In genomic region chr16:84110527-84110926, GRCh38 we compare ENCODE assay signal across 26 cellular contexts. TPM values are rescaled to one million over a fixed set of nuclear protein-coding genes. Genes with fewer than 3 reads are reported as not detected.
A peak's percentile ranks its signal among the peaks of the same experiment; 100 is the strongest.
DNase-seq lines count a peak whose midpoint lies in the region; ATAC-seq and TF ChIP-seq lines count a peak whose summit lies in the region.
"Had no signal": no experiment of that assay in that cellular context is flagged by ENCODE, and none has a peak within 500 bp of the region (broad histone marks: within the 10 kb centered on the region; RNA-seq: fewer than 3 reads in every experiment).

No MANE protein-coding gene starts in this region.

- no peak overlapping the region; the same call in 1 of the 2 replicates for H3K9ac ChIP-seq in KMS-11
- H3K9ac ChIP-seq: BLaER1 had no signal

- H3K4me3 Mint-ChIP-seq in glutamatergic neuron (ENCODE audit: unreplicated experiment) = peak overlapping the region; percentile 56
- H3K4me3 Mint-ChIP-seq: natural killer cell had no signal

- H3K4me1 ChIP-seq in left ventricle myocardium inferior = peaks cover 86% of the 10 kb centered on the region
- H3K4me1 ChIP-seq in KMS-11 (ENCODE audit: low read depth, poor library complexity, severe bottlenecking) = peaks cover 68% of the 10 kb centered on the region
- peaks cover 0 to 8% of the 10 kb centered on the region in 2 donors for H3K4me1 ChIP-seq in ascending aorta

- DNase-seq in left ventricle myocardium inferior (no peak), cardiac septum (ENCODE audit: low spot score) (no peak), glutamatergic neuron (no peak), SKM-1 (lab: John Stamatoyannopoulos, UW; ENCODE audit: unreplicated experiment) (no peak), ascending aorta (ENCODE audit: low spot score in 2 of 2) (no peak)
- DNase-seq: activated CD4-positive, alpha-beta T cell treated with anti-CD3 and anti-CD28 coated beads, Interleukin-2, amount 50 U/mL, for 4 hours; activated CD8-positive, alpha-beta memory T cell treated with anti-CD3 and anti-CD28 coated beads, Interleukin-2, amount 50 U/mL, for 48 hours; activated gamma-delta T cell; body of pancreas; DMS79; dorsolateral prefrontal cortex; natural killer cell; NCI-H1417; NCI-H2081; NCI-H2227 treated with DMSO at 0.1 percent for 48 hours; NCI-H69; Peyer's patch; retina; stimulated activated CD4-positive, alpha-beta T cell treated with anti-CD3 and anti-CD28 coated beads, Interleukin-2, amount 100 ng/mL, for 24 hours had no signal

- no peaks in the 10 kb centered on the region for H3K9me3 ChIP-seq in left ventricle myocardium inferior (replicated peaks)
- H3K9me3 ChIP-seq in ascending aorta = no peaks in the 10 kb centered on the region
- H3K9me3 ChIP-seq: BLaER1, body of pancreas, gastroesophageal sphincter, Peyer's patch, tibial nerve had no signal

- no peaks in the 10 kb centered on the region for H3K27me3 ChIP-seq in left ventricle myocardium inferior (ENCODE audit: low read depth)
- H3K27me3 ChIP-seq in KMS-11 (ENCODE audit: insufficient read depth, low read depth) = no peaks in the 10 kb centered on the region
- no peaks in the 10 kb centered on the region for H3K27me3 ChIP-seq in ascending aorta
- H3K27me3 ChIP-seq: BLaER1, body of pancreas, dorsolateral prefrontal cortex, gastroesophageal sphincter, Peyer's patch, tibial nerve had no signal

- no peak overlapping the region for H2AFZ ChIP-seq in KMS-11 (ENCODE audit: low read depth)

- intact Hi-C loops in left ventricle myocardium inferior (cut with micrococcal nuclease) = no loop called here
- intact Hi-C loops in cardiac septum (cut with DNase I) = no loop called here
- intact Hi-C loops in ascending aorta (cut with DNase I) = loop anchor here (10.0 kb wide), 1 partner anchor 394 kb away; the partner anchor contains the start of gene MEAK7

- H3K4me1 Mint-ChIP-seq in glutamatergic neuron (ENCODE audit: low read depth, unreplicated experiment) = peaks cover 32% of the 10 kb centered on the region

- no peak for ATAC-seq in GM18867 (IDR thresholded peaks at IDR 0.05; ENCODE audit: unreplicated experiment)
- ATAC-seq: gastroesophageal sphincter, K562, natural killer cell had no signal

- H3K27ac ChIP-seq in left ventricle myocardium inferior (replicated peaks) = peak overlapping the region; percentile 88
- peak overlapping the region; percentile 70 for H3K27ac ChIP-seq in KMS-11
- no peak overlapping the region for H3K27ac ChIP-seq in ascending aorta
- H3K27ac ChIP-seq: BLaER1, body of pancreas, gastroesophageal sphincter, Peyer's patch, tibial nerve had no signal

- peaks cover 98% of the 10 kb centered on the region for H3K79me2 ChIP-seq in KMS-11 (ENCODE audit: insufficient read depth, low read depth)

- peak overlapping the region; percentile 94 for H3K4me2 ChIP-seq in KMS-11

- H3K36me3 ChIP-seq in left ventricle myocardium inferior = peaks cover 10% of the 10 kb centered on the region
- H3K36me3 ChIP-seq in KMS-11 (ENCODE audit: insufficient read depth) = no peaks in the 10 kb centered on the region
- H3K36me3 ChIP-seq in ascending aorta = peaks cover 10 to 16% of the 10 kb centered on the region in 2 donors

- peaks cover 5% of the 10 kb centered on the region for H3K9me3 Mint-ChIP-seq in glutamatergic neuron (ENCODE audit: unreplicated experiment)
- H3K9me3 Mint-ChIP-seq: natural killer cell had no signal

- peaks cover 7% of the 10 kb centered on the region for H3K27me3 Mint-ChIP-seq in glutamatergic neuron (ENCODE audit: unreplicated experiment)

- TF ChIP-seq CTCF in left ventricle myocardium inferior (IDR thresholded peaks at IDR 0.05; ENCODE audit: borderline replicate concordance) = no peak
- no peak for TF ChIP-seq CTCF in KMS-11 (conservative IDR thresholded peaks at IDR 0.05; ENCODE audit: low read depth, low read length)
- no peak for TF ChIP-seq CTCF in glutamatergic neuron (IDR thresholded peaks at IDR 0.05; ENCODE audit: partially characterized antibody, unreplicated experiment)
- no peak for TF ChIP-seq CTCF in ascending aorta (IDR thresholded peaks at IDR 0.05)

- no peaks in the 10 kb centered on the region for H3K36me3 Mint-ChIP-seq in glutamatergic neuron (ENCODE audit: unreplicated experiment)
- H3K36me3 Mint-ChIP-seq: natural killer cell had no signal

- no peaks in the 10 kb centered on the region for H4K20me1 ChIP-seq in KMS-11 (ENCODE audit: insufficient read depth)

- H3K4me3 ChIP-seq in left ventricle myocardium inferior (no peak overlapping the region), KMS-11 (IDR thresholded peaks at IDR 0.05; ENCODE audit: insufficient read depth, low read depth, low read length) (no peak overlapping the region), ascending aorta (no peak overlapping the region)
- H3K4me3 ChIP-seq: BLaER1, body of pancreas, gastroesophageal sphincter, K562, Peyer's patch, tibial nerve had no signal

- H3K27ac Mint-ChIP-seq in glutamatergic neuron (ENCODE audit: unreplicated experiment) = peak overlapping the region; percentile 41

RNA-seq across cellular contexts. Expression of gene MBTPS1, which starts 6.2 kb away (rescaled TPM):
- total RNA-seq in left ventricle myocardium inferior (72.5 TPM), cardiac septum (53.2 TPM), glutamatergic neuron (ENCODE audit: unreplicated experiment) (105 TPM), ascending aorta (95.6 TPM)

RNA-seq across cellular contexts. Expression of gene HSDL1, which starts 34.5 kb away (rescaled TPM):
- total RNA-seq in left ventricle myocardium inferior = 23.8 TPM
- total RNA-seq in cardiac septum = 17.4 TPM
- 81.7 TPM for total RNA-seq in glutamatergic neuron (ENCODE audit: unreplicated experiment)
- total RNA-seq in ascending aorta = 12.0 TPM

RNA-seq across cellular contexts. Expression of gene DNAAF1, which starts 34.6 kb away (rescaled TPM):
- 0.14 TPM for total RNA-seq in left ventricle myocardium inferior
- not detected for total RNA-seq in cardiac septum
- 0.56 TPM for total RNA-seq in glutamatergic neuron (ENCODE audit: unreplicated experiment)
- not detected for total RNA-seq in ascending aorta
- total RNA-seq: K562, osteocyte, Peyer's patch had no signal

Comparison
In these comparisons a context has a peak if more than half of its experiments do, and no peak if none do; other contexts are left out.
1. H3K27ac ChIP-seq: peak in left ventricle myocardium inferior (single experiment) and KMS-11 (single experiment); none in ascending aorta (0 of 2).